In genomic region chr3:37997791-37998370, GRCh38 we compare ENCODE assay signal across 9 cellular contexts. TPM values are rescaled to one million over a fixed set of nuclear protein-coding genes. Genes with fewer than 3 reads are reported as not detected.
DNase-seq lines count a peak whose midpoint lies in the region; ATAC-seq and TF ChIP-seq lines count a peak whose summit lies in the region.
"Had no signal": no experiment of that assay in that cellular context is flagged by ENCODE, and none has a peak within 500 bp of the region (broad histone marks: within the 10 kb centered on the region; RNA-seq: fewer than 3 reads in every experiment).

No MANE protein-coding gene starts in this region.

- H3K9me3 Mint-ChIP-seq in chondrocyte (ENCODE audit: low read depth) (no peaks in the 10 kb centered on the region), progenitor cell of endocrine pancreas (ENCODE audit: low read depth) (no peaks in the 10 kb centered on the region)

- H3K4me3 Mint-ChIP-seq in chondrocyte (ENCODE audit: unreplicated experiment) (no peak overlapping the region), progenitor cell of endocrine pancreas (ENCODE audit: low read depth) (no peak overlapping the region)

- peak; percentile 15 for DNase-seq in activated CD8-positive, alpha-beta memory T cell treated with anti-CD3 and anti-CD28 coated beads, Interleukin-2, amount 50 U/mL, for 4 hours
- no peak for DNase-seq in activated CD8-positive, alpha-beta memory T cell treated with anti-CD3 and anti-CD28 coated beads for 24 hours
- DNase-seq in chondrocyte (ENCODE audit: low spot score) (peak; percentile 61), tibial nerve (ENCODE audit: low spot score in 2 of 2) (no peak), DMS153 treated with DMSO at 0.1 percent for 48 hours (lab: John Stamatoyannopoulos, UW; ENCODE audit: unreplicated experiment) (no peak), progenitor cell of endocrine pancreas (ENCODE audit: low spot score, unreplicated experiment) (no peak)
- DNase-seq: SHP77 treated with DMSO at 0.1 percent for 48 hours had no signal

- peak overlapping the region in 1 of 2 donors; percentile 65 for H3K4me3 ChIP-seq in muscle layer of duodenum (ENCODE audit: low read depth in 1 of 2, low read length in 2 of 2)
- H3K4me3 ChIP-seq in tibial nerve, result no peak overlapping the region

- H3K9me3 ChIP-seq in muscle layer of duodenum (ENCODE audit: control insufficient read depth in 1 of 2, low read length in 2 of 2), result no peaks in the 10 kb centered on the region
- H3K9me3 ChIP-seq in tibial nerve, result no peaks in the 10 kb centered on the region

- H3K36me3 ChIP-seq in muscle layer of duodenum (ENCODE audit: control insufficient read depth in 1 of 2, insufficient read depth in 2 of 2, low read length in 2 of 2) (peaks cover 6 to 17% of the 10 kb centered on the region in 2 donors), tibial nerve (peaks cover 0 to 21% (median 0%) of the 10 kb centered on the region in 3 donors)

- H3K36me3 Mint-ChIP-seq in chondrocyte (ENCODE audit: low read depth) (no peaks in the 10 kb centered on the region), progenitor cell of endocrine pancreas (ENCODE audit: insufficient read depth) (peaks cover 2% of the 10 kb centered on the region)

- H3K4me1 Mint-ChIP-seq in chondrocyte (ENCODE audit: low read depth), result peaks cover 22% of the 10 kb centered on the region
- peaks cover 23% of the 10 kb centered on the region for H3K4me1 Mint-ChIP-seq in progenitor cell of endocrine pancreas (ENCODE audit: low read depth)

- H3K27ac ChIP-seq in muscle layer of duodenum (ENCODE audit: low read length) (peak overlapping the region; percentile 90), tibial nerve (peak overlapping the region; percentile 90 to 98 (median 95))

- H3K27me3 Mint-ChIP-seq in chondrocyte (ENCODE audit: low read depth) (no peaks in the 10 kb centered on the region), progenitor cell of endocrine pancreas (peaks cover 3% of the 10 kb centered on the region)

- H3K27ac Mint-ChIP-seq in chondrocyte (ENCODE audit: unreplicated experiment) (no peak overlapping the region), progenitor cell of endocrine pancreas (no peak overlapping the region)

- TF ChIP-seq EP300 in tibial nerve (IDR thresholded peaks at IDR 0.05), result no peak

- TF ChIP-seq CTCF in chondrocyte (IDR thresholded peaks at IDR 0.05) (no peak), tibial nerve (IDR thresholded peaks at IDR 0.05) (no peak), progenitor cell of endocrine pancreas (IDR thresholded peaks at IDR 0.05; ENCODE audit: unreplicated experiment) (no peak)

- no peak for TF ChIP-seq POLR2A in tibial nerve (IDR thresholded peaks at IDR 0.05)

- H3K4me1 ChIP-seq in muscle layer of duodenum (ENCODE audit: control insufficient read depth in 1 of 2, insufficient read depth in 2 of 2, low read length in 2 of 2), result peaks cover 13 to 15% of the 10 kb centered on the region in 2 donors
- peaks cover 0 to 55% (median 34%) of the 10 kb centered on the region in 4 donors for H3K4me1 ChIP-seq in tibial nerve

- H3K27me3 ChIP-seq in muscle layer of duodenum (ENCODE audit: low read depth, low read length), result no peaks in the 10 kb centered on the region
- no peaks in the 10 kb centered on the region for H3K27me3 ChIP-seq in tibial nerve

- ATAC-seq in HG03439 (IDR thresholded peaks at IDR 0.05; ENCODE audit: unreplicated experiment), result no peak

- 75 to 89% methylated on average over 4 to 6 of the region's 6 CpGs for WGBS in tibial nerve, 2 donors

RNA-seq across cellular contexts. Expression of gene VILL, which starts 7.3 kb away (rescaled TPM):
- total RNA-seq in chondrocyte (1.7 to 2.6 TPM (median 1.7 TPM) in 3 replicates), tibial nerve (10 to 100 TPM; 13.6 to 16.5 (median 15.3) TPM), progenitor cell of endocrine pancreas (6.8 and 7.6 TPM in 2 replicates)

RNA-seq across cellular contexts. Expression of gene PLCD1, which starts 31.6 kb away (rescaled TPM):
- total RNA-seq in chondrocyte, result 19.0 to 28.2 TPM (median 23.6 TPM) in 3 replicates
- 10 to 100 TPM; 43.8 to 48.6 (median 48.0) TPM for total RNA-seq in tibial nerve
- 30.0 and 33.3 TPM in 2 replicates for total RNA-seq in progenitor cell of endocrine pancreas

RNA-seq across cellular contexts. Expression of gene DLEC1, which starts 41.1 kb away (rescaled TPM):
- 0.17 to 0.29 TPM (median 0.18 TPM) in 3 replicates for total RNA-seq in chondrocyte
- 10 to 100 TPM in 1 of 4 donors, 1 to 10 TPM in 3; 3.7 to 96.0 (median 7.1) TPM for total RNA-seq in tibial nerve
- total RNA-seq in progenitor cell of endocrine pancreas, result 1.3 and 1.8 TPM in 2 replicates

Comparison
In these comparisons a context has a peak if more than half of its experiments do, and no peak if none do; other contexts are left out.
1. DNase-seq: peak in activated CD8-positive, alpha-beta memory T cell treated with anti-CD3 and anti-CD28 coated beads, Interleukin-2, amount 50 U/mL, for 4 hours (single experiment) and chondrocyte (single experiment); none in activated CD8-positive, alpha-beta memory T cell treated with anti-CD3 and anti-CD28 coated beads for 24 hours (single experiment), tibial nerve (0 of 2), DMS153 treated with DMSO at 0.1 percent for 48 hours (single experiment) and progenitor cell of endocrine pancreas (single experiment).